In genomic region chr14:52458721-52459085, GRCh38 we compare ENCODE assay signal across 1 cellular context.
TF ChIP-seq lines count a peak whose summit lies in the region.

No MANE protein-coding gene starts in this region.

TF ChIP-seq in IMR-90, 13 proteins besides CTCF, POLR2A, EP300 and RAD21:
- no peak for TF ChIP-seq CHD1 (IDR thresholded peaks at IDR 0.05; ENCODE audit: low read depth, low read length)
- 0 out of 2 replicates have a peak, but pooled peaks have one; percentile 18 for TF ChIP-seq FOS (IDR thresholded peaks at IDR 0.05; ENCODE audit: low read depth, low read length)
- no peak for TF ChIP-seq ELK1 (IDR thresholded peaks at IDR 0.05; ENCODE audit: borderline replicate concordance, low read depth, low read length)
- TF ChIP-seq CEBPB (IDR thresholded peaks at IDR 0.05; ENCODE audit: low read depth, low read length) = 0 out of 2 replicates have a peak, but pooled peaks have one; percentile 0
TF ChIP-seq in IMR-90: peak in this region for 2.
